Comparison of ENCODE assay signal across 1 cellular context in the genomic region with DNA sequence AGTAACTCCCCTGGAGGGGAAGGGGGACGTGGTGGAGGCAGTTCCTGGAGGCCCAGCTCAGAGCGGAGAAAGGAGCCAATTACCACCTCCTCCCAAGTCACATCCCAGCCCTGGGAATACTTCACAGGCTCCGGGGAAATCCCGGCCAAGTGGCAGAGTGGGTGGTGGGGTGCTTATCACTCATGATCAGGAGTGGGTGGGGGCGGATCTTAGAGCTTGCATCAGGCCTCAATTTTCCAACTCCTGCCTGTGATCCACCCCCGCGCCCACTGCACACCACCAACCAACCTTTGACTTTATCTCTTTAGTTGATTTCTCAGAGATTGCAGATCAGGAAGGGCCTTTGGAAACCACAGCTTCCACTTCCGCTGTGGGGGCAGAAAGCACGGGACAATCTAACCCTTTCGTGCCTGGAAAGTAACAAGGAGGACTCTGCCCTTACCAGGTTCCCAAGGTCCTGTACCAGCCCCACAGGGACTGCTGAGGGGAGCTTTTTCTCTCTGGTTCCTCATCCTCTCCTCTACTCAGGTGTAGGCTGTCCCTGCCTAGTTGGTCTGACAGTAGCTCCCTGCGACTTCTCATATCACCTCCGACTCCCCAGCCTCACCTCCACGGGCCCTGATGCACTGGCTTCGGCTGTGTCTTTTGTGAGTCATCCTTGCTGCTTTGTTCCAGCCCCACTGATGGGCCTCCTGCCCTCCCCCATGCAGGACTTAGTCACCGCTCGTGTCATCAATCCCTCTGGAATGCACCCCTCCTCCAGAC.
TF ChIP-seq lines count a peak whose summit lies in the region.

No MANE protein-coding gene starts in this region.

TF ChIP-seq in HepG2, 621 proteins besides CTCF, POLR2A, EP300 and RAD21 (continued from another document and continues in another):
- TF ChIP-seq, protein P1, sequence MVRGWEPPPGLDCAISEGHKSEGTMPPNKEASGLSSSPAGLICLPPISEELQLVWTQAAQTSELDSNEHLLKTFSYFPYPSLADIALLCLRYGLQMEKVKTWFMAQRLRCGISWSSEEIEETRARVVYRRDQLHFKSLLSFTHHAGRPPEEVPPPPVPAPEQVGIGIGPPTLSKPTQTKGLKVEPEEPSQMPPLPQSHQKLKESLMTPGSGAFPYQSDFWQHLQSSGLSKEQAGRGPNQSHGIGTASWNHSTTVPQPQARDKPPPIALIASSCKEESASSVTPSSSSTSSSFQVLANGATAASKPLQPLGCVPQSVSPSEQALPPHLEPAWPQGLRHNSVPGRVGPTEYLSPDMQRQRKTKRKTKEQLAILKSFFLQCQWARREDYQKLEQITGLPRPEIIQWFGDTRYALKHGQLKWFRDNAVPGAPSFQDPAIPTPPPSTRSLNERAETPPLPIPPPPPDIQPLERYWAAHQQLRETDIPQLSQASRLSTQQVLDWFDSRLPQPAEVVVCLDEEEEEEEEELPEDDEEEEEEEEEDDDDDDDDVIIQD (CRISPR knock-in tag; IDR thresholded peaks at IDR 0.05; ENCODE audit: low read depth): peak; percentile 69; the same call in 1 of the 2 replicates
- TF ChIP-seq ZNF605 (CRISPR knock-in tag; IDR thresholded peaks at IDR 0.05) (no peak; the same call in 1 of the 2 replicates), ATF7-NPFF (CRISPR knock-in tag; IDR thresholded peaks at IDR 0.05; ENCODE audit: low read depth) (no peak), BCLAF1 (IDR thresholded peaks at IDR 0.05) (no peak), ZNF883 (CRISPR knock-in tag; IDR thresholded peaks at IDR 0.05; ENCODE audit: not compliant biosample characterization) (no peak), POGZ (CRISPR knock-in tag; IDR thresholded peaks at IDR 0.05) (peak; percentile 84), ZNF292 (CRISPR knock-in tag; IDR thresholded peaks at IDR 0.05; ENCODE audit: borderline replicate concordance, low read depth) (peak; percentile 91; the same call in 1 of the 2 replicates), ISX (CRISPR knock-in tag; conservative IDR thresholded peaks at IDR 0.05) (no peak), BORCS8-MEF2B (CRISPR knock-in tag; IDR thresholded peaks at IDR 0.05) (peak; percentile 62; the same call in 1 of the 2 replicates), MLXIP (CRISPR knock-in tag; IDR thresholded peaks at IDR 0.05; ENCODE audit: borderline replicate concordance) (no peak), HNRNPUL1 (IDR thresholded peaks at IDR 0.05; ENCODE audit: low read depth, low read length) (no peak), HNF4G (IDR thresholded peaks at IDR 0.05; ENCODE audit: borderline replicate concordance, low read depth, low read length) (peak; percentile 74), HNF4G (CRISPR knock-in tag; IDR thresholded peaks at IDR 0.05; ENCODE audit: borderline replicate concordance, low read depth) (no peak; the same call in 1 of the 2 replicates), MAFK (conservative IDR thresholded peaks at IDR 0.05 in 1 of 2, IDR thresholded peaks at IDR 0.05 in 1 of 2; ENCODE audit: low read length in 2 of 2) (no peak), TEAD2 (CRISPR knock-in tag; IDR thresholded peaks at IDR 0.05) (no peak), BRCA1 (CRISPR knock-in tag; IDR thresholded peaks at IDR 0.05) (no peak), KLF13 (CRISPR knock-in tag; IDR thresholded peaks at IDR 0.05) (no peak), MLLT10 (CRISPR knock-in tag; IDR thresholded peaks at IDR 0.05) (no peak), AKNA (CRISPR knock-in tag; IDR thresholded peaks at IDR 0.05; ENCODE audit: borderline replicate concordance) (no peak), ISL2 (CRISPR knock-in tag; IDR thresholded peaks at IDR 0.05) (peak; percentile 56), ZNF264 (CRISPR knock-in tag; IDR thresholded peaks at IDR 0.05) (peak; percentile 79; the same call in 1 of the 2 replicates), ZNF460 (CRISPR knock-in tag; IDR thresholded peaks at IDR 0.05; ENCODE audit: borderline replicate concordance) (no peak), NCOA1 (CRISPR knock-in tag; IDR thresholded peaks at IDR 0.05) (no peak), ZNF569 (CRISPR knock-in tag; IDR thresholded peaks at IDR 0.05; ENCODE audit: borderline replicate concordance) (peak; percentile 72; the same call in 1 of the 2 replicates), MEIS1 (CRISPR knock-in tag; IDR thresholded peaks at IDR 0.05; ENCODE audit: borderline replicate concordance) (peak; percentile 40; the same call in 1 of the 2 replicates), ZNF75D (CRISPR knock-in tag; IDR thresholded peaks at IDR 0.05; ENCODE audit: borderline replicate concordance) (no peak), ZBTB21 (CRISPR knock-in tag; IDR thresholded peaks at IDR 0.05) (no peak), CCAR2 (optimal IDR thresholded peaks at IDR 0.05; ENCODE audit: low read depth, low read length) (no peak), POLR2G (IDR thresholded peaks at IDR 0.05; ENCODE audit: low read depth, low read length) (peak; percentile 88), ZNF335 (CRISPR knock-in tag; IDR thresholded peaks at IDR 0.05) (no peak), ZNF550 (CRISPR knock-in tag; IDR thresholded peaks at IDR 0.05; ENCODE audit: borderline replicate concordance) (no peak; the same call in 1 of the 2 replicates), ZSCAN22 (CRISPR knock-in tag; IDR thresholded peaks at IDR 0.05) (no peak), SMAD1 (CRISPR knock-in tag; IDR thresholded peaks at IDR 0.05; ENCODE audit: borderline replicate concordance, low read depth) (peak; percentile 32; the same call in 1 of the 2 replicates), CENPBD1 (CRISPR knock-in tag; IDR thresholded peaks at IDR 0.05; ENCODE audit: borderline replicate concordance, low read depth) (no peak), CHCHD3 (CRISPR knock-in tag; IDR thresholded peaks at IDR 0.05) (no peak), ZNF850 (CRISPR knock-in tag; conservative IDR thresholded peaks at IDR 0.05) (no peak), ZNF253 (CRISPR knock-in tag; IDR thresholded peaks at IDR 0.05; ENCODE audit: borderline replicate concordance) (peak; percentile 72; the same call in 1 of the 2 replicates), ZNF557 (CRISPR knock-in tag; IDR thresholded peaks at IDR 0.05) (no peak), BATF2 (CRISPR knock-in tag; IDR thresholded peaks at IDR 0.05) (no peak; the same call in 1 of the 2 replicates)
- TF ChIP-seq, protein P2, sequence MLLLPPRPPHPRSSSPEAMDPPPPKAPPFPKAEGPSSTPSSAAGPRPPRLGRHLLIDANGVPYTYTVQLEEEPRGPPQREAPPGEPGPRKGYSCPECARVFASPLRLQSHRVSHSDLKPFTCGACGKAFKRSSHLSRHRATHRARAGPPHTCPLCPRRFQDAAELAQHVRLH (CRISPR knock-in tag; IDR thresholded peaks at IDR 0.05; ENCODE audit: borderline replicate concordance, low read depth): peak; percentile 61
- TF ChIP-seq, protein P3, sequence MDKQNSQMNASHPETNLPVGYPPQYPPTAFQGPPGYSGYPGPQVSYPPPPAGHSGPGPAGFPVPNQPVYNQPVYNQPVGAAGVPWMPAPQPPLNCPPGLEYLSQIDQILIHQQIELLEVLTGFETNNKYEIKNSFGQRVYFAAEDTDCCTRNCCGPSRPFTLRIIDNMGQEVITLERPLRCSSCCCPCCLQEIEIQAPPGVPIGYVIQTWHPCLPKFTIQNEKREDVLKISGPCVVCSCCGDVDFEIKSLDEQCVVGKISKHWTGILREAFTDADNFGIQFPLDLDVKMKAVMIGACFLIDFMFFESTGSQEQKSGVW (CRISPR knock-in tag; IDR thresholded peaks at IDR 0.05; ENCODE audit: borderline replicate concordance): no peak
- TF ChIP-seq, protein P4, sequence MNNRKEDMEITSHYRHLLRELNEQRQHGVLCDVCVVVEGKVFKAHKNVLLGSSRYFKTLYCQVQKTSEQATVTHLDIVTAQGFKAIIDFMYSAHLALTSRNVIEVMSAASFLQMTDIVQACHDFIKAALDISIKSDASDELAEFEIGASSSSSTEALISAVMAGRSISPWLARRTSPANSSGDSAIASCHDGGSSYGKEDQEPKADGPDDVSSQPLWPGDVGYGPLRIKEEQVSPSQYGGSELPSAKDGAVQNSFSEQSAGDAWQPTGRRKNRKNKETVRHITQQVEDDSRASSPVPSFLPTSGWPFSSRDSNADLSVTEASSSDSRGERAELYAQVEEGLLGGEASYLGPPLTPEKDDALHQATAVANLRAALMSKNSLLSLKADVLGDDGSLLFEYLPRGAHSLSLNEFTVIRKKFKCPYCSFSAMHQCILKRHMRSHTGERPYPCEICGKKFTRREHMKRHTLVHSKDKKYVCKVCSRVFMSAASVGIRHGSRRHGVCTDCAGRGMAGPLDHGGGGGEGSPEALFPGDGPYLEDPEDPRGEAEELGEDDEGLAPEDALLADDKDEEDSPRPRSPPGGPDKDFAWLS (CRISPR knock-in tag; IDR thresholded peaks at IDR 0.05; ENCODE audit: borderline replicate concordance): no peak
- TF ChIP-seq, protein P5, sequence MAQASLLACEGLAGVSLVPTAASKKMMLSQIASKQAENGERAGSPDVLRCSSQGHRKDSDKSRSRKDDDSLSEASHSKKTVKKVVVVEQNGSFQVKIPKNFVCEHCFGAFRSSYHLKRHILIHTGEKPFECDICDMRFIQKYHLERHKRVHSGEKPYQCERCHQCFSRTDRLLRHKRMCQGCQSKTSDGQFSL (CRISPR knock-in tag; IDR thresholded peaks at IDR 0.05): peak; percentile 93
